8 cellular contexts compared by ENCODE assay signal in genomic region chr6:124870611-124871201, GRCh38.
A peak's percentile ranks its signal among the peaks of the same experiment; 100 is the strongest.
DNase-seq lines count a peak whose midpoint lies in the region; ATAC-seq and TF ChIP-seq lines count a peak whose summit lies in the region.

No MANE protein-coding gene starts in this region.

- no peaks in the 10 kb centered on the region for H3K79me2 ChIP-seq in PC-9 (ENCODE audit: low read depth)

- no peak for ATAC-seq in GM21619 (IDR thresholded peaks at IDR 0.05; ENCODE audit: unreplicated experiment)

- H3F3A ChIP-seq in PC-9 (ENCODE audit: insufficient read depth, low read depth): no peaks in the 10 kb centered on the region

- H3K9me3 ChIP-seq in PC-9 (ENCODE audit: insufficient read depth, low read depth): no peaks in the 10 kb centered on the region
- H3K9me3 ChIP-seq in testis: no peaks in the 10 kb centered on the region

- WGBS in testis, 2 donors: 36 to 57% methylated on average over 2 of the region's 2 CpGs

- H2AFZ ChIP-seq in PC-9: no peak overlapping the region

- peak; percentile 10 for DNase-seq in NCI-H2196 (lab: John Stamatoyannopoulos, UW; ENCODE audit: unreplicated experiment)
- no peak for DNase-seq in NCI-H2196 treated with DMSO at 0.1 percent for 48 hours (lab: John Stamatoyannopoulos, UW; ENCODE audit: unreplicated experiment)
- DNase-seq in PC-9: no peak
- DNase-seq in fibroblast of pulmonary artery (ENCODE audit: low read depth): peak; percentile 75
- DNase-seq in testis: no peak
- no peak for DNase-seq in posterior vena cava (ENCODE audit: low spot score)
- DNase-seq in 8988T: no peak

- no peaks in the 10 kb centered on the region for H3K27me3 ChIP-seq in PC-9 (ENCODE audit: insufficient read depth, low read depth)
- H3K27me3 ChIP-seq in testis: no peaks in the 10 kb centered on the region

- H3K36me3 ChIP-seq in PC-9 (ENCODE audit: low read depth) (no peaks in the 10 kb centered on the region), testis (ENCODE audit: low read depth, missing control alignments) (no peaks in the 10 kb centered on the region)

- POLR2A ChIA-PET in PC-9 (lab: Charles Lee; ENCODE audit: unreplicated experiment): interaction anchor here (1.0 kb wide), 1 partner anchor 283 kb away, joined by 6 read pairs; the partner anchor contains the start of gene TPD52L1

- H3K4me1 ChIP-seq in PC-9 (replicated peaks; ENCODE audit: insufficient read depth) (no peaks in the 10 kb centered on the region), testis (no peaks in the 10 kb centered on the region)

- H3K4me3 ChIP-seq in PC-9: no peak overlapping the region
- H3K4me3 ChIP-seq in fibroblast of pulmonary artery (replicated peaks; ENCODE audit: low read depth, low read length): no peak overlapping the region
- no peak overlapping the region for H3K4me3 ChIP-seq in testis

- H3K9me2 ChIP-seq in PC-9 (ENCODE audit: insufficient read depth): no peaks in the 10 kb centered on the region

- TF ChIP-seq CTCF in PC-9 (conservative IDR thresholded peaks at IDR 0.05) (peak; percentile 92), fibroblast of pulmonary artery (IDR thresholded peaks at IDR 0.05; ENCODE audit: low read length, missing control alignments) (peak; percentile 80), testis (IDR thresholded peaks at IDR 0.05) (peak; percentile 23 to 53 (median 42))

- H3K4me2 ChIP-seq in PC-9: no peak overlapping the region

- no peak for TF ChIP-seq POLR2A in testis (IDR thresholded peaks at IDR 0.05)

- H3K27ac ChIP-seq in PC-9 (no peak overlapping the region), testis (no peak overlapping the region)

- no TSS peak for BruUV-seq in PC-9 (replicated peaks; lab: Mats Ljungman, UMichigan)

- CTCF ChIA-PET in PC-9 (lab: Charles Lee): interaction anchor here (0.6 to 1.5 kb wide), 3 partner anchors 139 to 253 kb away, joined by 4 to 6 read pairs (median 6); no protein-coding TSS in a partner anchor

- intact Hi-C loops in PC-9 (cut with micrococcal nuclease; ENCODE audit: unreplicated experiment): loop anchor here (1.0 to 5.0 kb wide), 5 partner anchors 244 to 897 kb away; partner anchors contain the start of gene TPD52L1
- intact Hi-C loops in testis (cut with DNase I; ENCODE audit: low total_unique reads): loop anchor here (5.0 kb wide), 1 partner anchor 242 kb away; no protein-coding TSS in a partner anchor
- intact Hi-C loops in posterior vena cava (cut with DNase I): loop anchor here in 1 of 2 donors (5.0 kb wide), 1 partner anchor 242 kb away; no protein-coding TSS in a partner anchor

- no peaks in the 10 kb centered on the region for H4K20me1 ChIP-seq in PC-9 (ENCODE audit: insufficient read depth)

Comparison
In these comparisons a context has a peak if more than half of its experiments do, and no peak if none do; other contexts are left out.
1. DNase-seq: peak in NCI-H2196 (single experiment) and fibroblast of pulmonary artery (single experiment); none in NCI-H2196 treated with DMSO at 0.1 percent for 48 hours (single experiment), PC-9 (0 of 2), testis (single experiment), posterior vena cava (single experiment) and 8988T (single experiment).
2. CTCF ChIP-seq: peak in every context shown above with its lines; median percentile 92 in PC-9; 80 in fibroblast of pulmonary artery; 42 in testis.